In the genomic region with DNA sequence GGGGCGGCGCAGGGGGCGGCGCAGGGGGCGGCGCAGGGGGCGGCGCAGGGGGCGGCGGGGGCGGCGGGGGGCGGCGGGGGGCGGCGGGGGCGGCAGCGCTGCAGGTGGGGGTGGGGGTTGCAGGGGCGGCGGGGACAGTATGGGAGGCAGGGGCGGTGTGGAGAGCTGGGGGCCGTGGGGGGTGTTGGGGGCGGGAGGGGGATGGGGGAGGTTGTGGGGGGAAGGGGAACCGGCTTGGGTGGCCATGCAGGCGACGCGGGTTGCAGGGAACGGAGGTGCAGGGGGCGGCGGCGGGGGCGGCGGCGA, we compare ENCODE assay signal across 1 cellular context.
TF ChIP-seq lines count a peak whose summit lies in the region.

No MANE protein-coding gene starts in this region.

TF ChIP-seq in SK-N-SH treated with all-trans-retinoic acid at 6 μM for 48 hours, 23 proteins besides CTCF, POLR2A, EP300 and RAD21 (continued from another document):
- TF ChIP-seq, protein P1, sequence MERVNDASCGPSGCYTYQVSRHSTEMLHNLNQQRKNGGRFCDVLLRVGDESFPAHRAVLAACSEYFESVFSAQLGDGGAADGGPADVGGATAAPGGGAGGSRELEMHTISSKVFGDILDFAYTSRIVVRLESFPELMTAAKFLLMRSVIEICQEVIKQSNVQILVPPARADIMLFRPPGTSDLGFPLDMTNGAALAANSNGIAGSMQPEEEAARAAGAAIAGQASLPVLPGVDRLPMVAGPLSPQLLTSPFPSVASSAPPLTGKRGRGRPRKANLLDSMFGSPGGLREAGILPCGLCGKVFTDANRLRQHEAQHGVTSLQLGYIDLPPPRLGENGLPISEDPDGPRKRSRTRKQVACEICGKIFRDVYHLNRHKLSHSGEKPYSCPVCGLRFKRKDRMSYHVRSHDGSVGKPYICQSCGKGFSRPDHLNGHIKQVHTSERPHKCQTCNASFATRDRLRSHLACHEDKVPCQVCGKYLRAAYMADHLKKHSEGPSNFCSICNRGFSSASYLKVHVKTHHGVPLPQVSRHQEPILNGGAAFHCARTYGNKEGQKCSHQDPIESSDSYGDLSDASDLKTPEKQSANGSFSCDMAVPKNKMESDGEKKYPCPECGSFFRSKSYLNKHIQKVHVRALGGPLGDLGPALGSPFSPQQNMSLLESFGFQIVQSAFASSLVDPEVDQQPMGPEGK (CRISPR knock-in tag; IDR thresholded peaks at IDR 0.05; ENCODE audit: borderline replicate concordance) = no peak
- TF ChIP-seq, protein P2, sequence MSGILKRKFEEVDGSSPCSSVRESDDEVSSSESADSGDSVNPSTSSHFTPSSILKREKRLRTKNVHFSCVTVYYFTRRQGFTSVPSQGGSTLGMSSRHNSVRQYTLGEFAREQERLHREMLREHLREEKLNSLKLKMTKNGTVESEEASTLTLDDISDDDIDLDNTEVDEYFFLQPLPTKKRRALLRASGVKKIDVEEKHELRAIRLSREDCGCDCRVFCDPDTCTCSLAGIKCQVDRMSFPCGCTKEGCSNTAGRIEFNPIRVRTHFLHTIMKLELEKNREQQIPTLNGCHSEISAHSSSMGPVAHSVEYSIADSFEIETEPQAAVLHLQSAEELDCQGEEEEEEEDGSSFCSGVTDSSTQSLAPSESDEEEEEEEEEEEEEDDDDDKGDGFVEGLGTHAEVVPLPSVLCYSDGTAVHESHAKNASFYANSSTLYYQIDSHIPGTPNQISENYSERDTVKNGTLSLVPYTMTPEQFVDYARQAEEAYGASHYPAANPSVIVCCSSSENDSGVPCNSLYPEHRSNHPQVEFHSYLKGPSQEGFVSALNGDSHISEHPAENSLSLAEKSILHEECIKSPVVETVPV (CRISPR knock-in tag; IDR thresholded peaks at IDR 0.05) = no peak
- TF ChIP-seq ARNTL (CRISPR knock-in tag; IDR thresholded peaks at IDR 0.05; ENCODE audit: borderline replicate concordance, low read depth) (no peak), ZFP30 (CRISPR knock-in tag; IDR thresholded peaks at IDR 0.05) (no peak), POU6F1 (CRISPR knock-in tag; IDR thresholded peaks at IDR 0.05; ENCODE audit: borderline replicate concordance, low read depth) (no peak), ZNF70 (CRISPR knock-in tag; IDR thresholded peaks at IDR 0.05) (no peak)
